1 cellular context compared by ENCODE assay signal in the genomic region with DNA sequence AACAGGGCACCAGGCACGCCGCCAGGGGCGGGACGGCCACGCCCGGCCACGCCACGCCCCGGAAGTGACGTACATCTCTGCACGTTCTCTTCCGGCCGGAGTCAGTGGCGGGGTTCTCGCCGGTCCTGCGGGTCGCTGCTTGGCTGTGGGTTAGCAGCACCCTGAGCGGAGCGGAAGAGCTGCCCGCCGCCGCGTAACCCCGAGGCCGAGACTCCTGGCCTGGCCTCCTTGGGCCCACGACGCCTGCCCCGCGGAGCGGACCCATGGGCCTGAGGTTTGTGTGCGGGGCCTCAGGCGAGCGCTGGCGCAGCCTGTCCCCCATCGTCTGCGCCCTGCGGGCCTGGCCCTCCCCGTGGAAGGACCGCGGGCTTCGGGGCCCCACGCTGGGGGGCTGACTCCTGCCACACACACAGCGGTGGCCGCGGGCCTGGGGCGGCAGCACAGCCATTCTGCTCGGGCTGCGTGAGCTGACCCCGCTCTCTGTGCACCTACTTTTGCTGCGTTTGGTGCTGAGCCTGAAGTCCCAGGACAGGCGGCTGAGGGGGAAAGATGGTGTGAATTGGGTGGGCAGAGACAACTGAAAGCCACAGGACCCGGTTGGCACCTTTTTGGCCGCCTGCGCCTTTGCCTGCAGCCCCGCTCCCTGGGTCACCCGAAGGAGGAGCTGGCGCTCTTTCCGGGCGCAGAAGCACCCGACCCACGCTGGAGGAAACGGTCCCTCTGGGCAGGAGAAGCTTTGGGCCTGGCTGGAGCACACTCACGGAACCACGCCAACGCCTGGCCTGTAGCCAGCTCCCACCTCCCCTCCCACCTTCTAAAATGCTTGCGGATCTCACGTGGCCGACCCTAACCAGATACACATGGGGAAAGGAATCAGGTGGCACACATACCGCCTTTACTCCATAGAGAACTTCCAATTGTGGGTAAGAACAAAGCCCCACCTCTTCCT.
TF ChIP-seq lines count a peak whose summit lies in the region.

No MANE protein-coding gene starts in this region.

TF ChIP-seq in HEK293, 187 proteins besides CTCF, POLR2A, EP300 and RAD21 (continued from another document):
- TF ChIP-seq, protein P1, sequence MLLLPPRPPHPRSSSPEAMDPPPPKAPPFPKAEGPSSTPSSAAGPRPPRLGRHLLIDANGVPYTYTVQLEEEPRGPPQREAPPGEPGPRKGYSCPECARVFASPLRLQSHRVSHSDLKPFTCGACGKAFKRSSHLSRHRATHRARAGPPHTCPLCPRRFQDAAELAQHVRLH (tag by site-specific recombination; IDR thresholded peaks at IDR 0.05) = 0 out of 2 replicates have a peak, but pooled peaks have one; percentile 2
- TF ChIP-seq ZNF292 (tag by site-specific recombination; IDR thresholded peaks at IDR 0.05; ENCODE audit: borderline replicate concordance, low read depth) (no peak), ZNF843 (tag by site-specific recombination; IDR thresholded peaks at IDR 0.05) (no peak), ZBTB26 (tag by site-specific recombination; optimal IDR thresholded peaks at IDR 0.05) (peak; percentile 60), ZNF530 (tag by site-specific recombination; IDR thresholded peaks at IDR 0.05; ENCODE audit: low read depth) (no peak), ZFP37 (tag by site-specific recombination; IDR thresholded peaks at IDR 0.05) (peak; percentile 66; the same call in 1 of the 2 replicates), ZSCAN23 (tag by site-specific recombination; IDR thresholded peaks at IDR 0.05) (no peak), KLF9 (tag by site-specific recombination; IDR thresholded peaks at IDR 0.05; ENCODE audit: low read depth) (peak; percentile 84), ZBTB17 (tag by site-specific recombination; IDR thresholded peaks at IDR 0.05) (peak; percentile 29; the same call in 1 of the 2 replicates), ZNF10 (tag by site-specific recombination; IDR thresholded peaks at IDR 0.05) (peak; percentile 63; the same call in 1 of the 2 replicates), BCL11B (tag by site-specific recombination; IDR thresholded peaks at IDR 0.05; ENCODE audit: low read depth) (peak; percentile 3; the same call in 1 of the 2 replicates), ZNF660 (tag by site-specific recombination; IDR thresholded peaks at IDR 0.05) (0 out of 2 replicates have a peak, but pooled peaks have one; percentile 7), ZBTB7A (tag by site-specific recombination; IDR thresholded peaks at IDR 0.05; ENCODE audit: low read depth) (peak; percentile 25; the same call in 1 of the 2 replicates), ZNF600 (tag by site-specific recombination; IDR thresholded peaks at IDR 0.05) (peak; percentile 42), ZFHX2 (tag by site-specific recombination; conservative IDR thresholded peaks at IDR 0.05) (peak; percentile 96), ZNF629 (tag by site-specific recombination; IDR thresholded peaks at IDR 0.05) (peak; percentile 58), SP3 (tag by site-specific recombination; IDR thresholded peaks at IDR 0.05) (peak; percentile 72)
- TF ChIP-seq, protein P2, sequence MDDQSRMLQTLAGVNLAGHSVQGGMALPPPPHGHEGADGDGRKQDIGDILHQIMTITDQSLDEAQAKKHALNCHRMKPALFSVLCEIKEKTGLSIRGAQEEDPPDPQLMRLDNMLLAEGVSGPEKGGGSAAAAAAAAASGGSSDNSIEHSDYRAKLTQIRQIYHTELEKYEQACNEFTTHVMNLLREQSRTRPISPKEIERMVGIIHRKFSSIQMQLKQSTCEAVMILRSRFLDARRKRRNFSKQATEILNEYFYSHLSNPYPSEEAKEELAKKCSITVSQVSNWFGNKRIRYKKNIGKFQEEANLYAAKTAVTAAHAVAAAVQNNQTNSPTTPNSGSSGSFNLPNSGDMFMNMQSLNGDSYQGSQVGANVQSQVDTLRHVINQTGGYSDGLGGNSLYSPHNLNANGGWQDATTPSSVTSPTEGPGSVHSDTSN (CRISPR knock-in tag; IDR thresholded peaks at IDR 0.05) = no peak
- TF ChIP-seq, protein P3, sequence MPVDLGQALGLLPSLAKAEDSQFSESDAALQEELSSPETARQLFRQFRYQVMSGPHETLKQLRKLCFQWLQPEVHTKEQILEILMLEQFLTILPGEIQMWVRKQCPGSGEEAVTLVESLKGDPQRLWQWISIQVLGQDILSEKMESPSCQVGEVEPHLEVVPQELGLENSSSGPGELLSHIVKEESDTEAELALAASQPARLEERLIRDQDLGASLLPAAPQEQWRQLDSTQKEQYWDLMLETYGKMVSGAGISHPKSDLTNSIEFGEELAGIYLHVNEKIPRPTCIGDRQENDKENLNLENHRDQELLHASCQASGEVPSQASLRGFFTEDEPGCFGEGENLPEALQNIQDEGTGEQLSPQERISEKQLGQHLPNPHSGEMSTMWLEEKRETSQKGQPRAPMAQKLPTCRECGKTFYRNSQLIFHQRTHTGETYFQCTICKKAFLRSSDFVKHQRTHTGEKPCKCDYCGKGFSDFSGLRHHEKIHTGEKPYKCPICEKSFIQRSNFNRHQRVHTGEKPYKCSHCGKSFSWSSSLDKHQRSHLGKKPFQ (tag by site-specific recombination; IDR thresholded peaks at IDR 0.05) = peak; percentile 99
- TF ChIP-seq, protein P4, sequence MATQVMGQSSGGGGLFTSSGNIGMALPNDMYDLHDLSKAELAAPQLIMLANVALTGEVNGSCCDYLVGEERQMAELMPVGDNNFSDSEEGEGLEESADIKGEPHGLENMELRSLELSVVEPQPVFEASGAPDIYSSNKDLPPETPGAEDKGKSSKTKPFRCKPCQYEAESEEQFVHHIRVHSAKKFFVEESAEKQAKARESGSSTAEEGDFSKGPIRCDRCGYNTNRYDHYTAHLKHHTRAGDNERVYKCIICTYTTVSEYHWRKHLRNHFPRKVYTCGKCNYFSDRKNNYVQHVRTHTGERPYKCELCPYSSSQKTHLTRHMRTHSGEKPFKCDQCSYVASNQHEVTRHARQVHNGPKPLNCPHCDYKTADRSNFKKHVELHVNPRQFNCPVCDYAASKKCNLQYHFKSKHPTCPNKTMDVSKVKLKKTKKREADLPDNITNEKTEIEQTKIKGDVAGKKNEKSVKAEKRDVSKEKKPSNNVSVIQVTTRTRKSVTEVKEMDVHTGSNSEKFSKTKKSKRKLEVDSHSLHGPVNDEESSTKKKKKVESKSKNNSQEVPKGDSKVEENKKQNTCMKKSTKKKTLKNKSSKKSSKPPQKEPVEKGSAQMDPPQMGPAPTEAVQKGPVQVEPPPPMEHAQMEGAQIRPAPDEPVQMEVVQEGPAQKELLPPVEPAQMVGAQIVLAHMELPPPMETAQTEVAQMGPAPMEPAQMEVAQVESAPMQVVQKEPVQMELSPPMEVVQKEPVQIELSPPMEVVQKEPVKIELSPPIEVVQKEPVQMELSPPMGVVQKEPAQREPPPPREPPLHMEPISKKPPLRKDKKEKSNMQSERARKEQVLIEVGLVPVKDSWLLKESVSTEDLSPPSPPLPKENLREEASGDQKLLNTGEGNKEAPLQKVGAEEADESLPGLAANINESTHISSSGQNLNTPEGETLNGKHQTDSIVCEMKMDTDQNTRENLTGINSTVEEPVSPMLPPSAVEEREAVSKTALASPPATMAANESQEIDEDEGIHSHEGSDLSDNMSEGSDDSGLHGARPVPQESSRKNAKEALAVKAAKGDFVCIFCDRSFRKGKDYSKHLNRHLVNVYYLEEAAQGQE (tag by site-specific recombination; IDR thresholded peaks at IDR 0.05) = peak; percentile 21; the same call in 1 of the 2 replicates
